ENCODE assay signal across 8 cellular contexts in the genomic region with DNA sequence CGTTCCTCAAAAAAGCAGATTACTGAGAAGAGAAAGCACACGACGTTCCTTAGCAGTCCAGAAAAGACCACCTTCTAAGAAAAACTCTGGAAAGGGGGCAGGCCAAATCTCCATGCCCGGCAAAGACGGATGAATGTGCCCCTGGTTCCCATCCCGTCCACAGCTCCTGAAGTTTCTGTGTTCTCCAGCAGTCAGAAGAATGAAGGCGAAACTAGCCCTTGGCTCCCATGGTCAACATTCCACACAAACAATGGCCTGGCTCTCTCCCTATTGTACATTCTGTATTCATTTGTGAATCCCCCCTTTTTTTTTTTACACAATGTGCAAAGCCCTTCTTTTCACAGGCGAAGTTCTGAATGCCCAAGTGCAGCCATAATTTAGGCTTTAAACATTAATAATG. TPM values are rescaled to one million over a fixed set of nuclear protein-coding genes. Genes with fewer than 3 reads are reported as not detected.
DNase-seq lines count a peak whose midpoint lies in the region; ATAC-seq and TF ChIP-seq lines count a peak whose summit lies in the region.

No MANE protein-coding gene starts in this region.

- H3K4me1 ChIP-seq in GM23248 (ENCODE audit: insufficient read depth) (peaks cover 51% of the 10 kb centered on the region), breast epithelium (peaks cover 5 to 34% of the 10 kb centered on the region in 2 donors), gastrocnemius medialis (peaks cover 70 to 80% of the 10 kb centered on the region in 2 donors)

- 70 to 74% methylated on average over 8 of the region's 8 CpGs for WGBS in GM23248 (ENCODE audit: low coverage in 1 of 2, low lambda C conversion rate in 2 of 2, missing lambda C conversion rate in 2 of 2), 2 experiments

- ATAC-seq in gastrocnemius medialis (no peak), HG02588 (IDR thresholded peaks at IDR 0.05; ENCODE audit: unreplicated experiment) (no peak)

- in situ Hi-C loops in GM23248 (cut with MboI) (no loop called here), gastrocnemius medialis (cut with MboI; ENCODE audit: low sequenced_read_pairs in 4 of 4) (loop anchor here in 3 of 4 donors (10.0 to 25.0 kb wide), 5 partner anchors 70 to 243 kb away; no protein-coding TSS in a partner anchor)

- peaks cover 21% of the 10 kb centered on the region for H3F3A ChIP-seq in GM23248 (ENCODE audit: insufficient read depth)

- no peak overlapping the region for H3K27ac ChIP-seq in GM23248
- H3K27ac ChIP-seq in breast epithelium = peak overlapping the region; percentile 87 to 99
- peak overlapping the region; percentile 88 to 99 (median 97) for H3K27ac ChIP-seq in gastrocnemius medialis

- TF ChIP-seq CTCF in breast epithelium (IDR thresholded peaks at IDR 0.05) = no peak
- no peak for TF ChIP-seq CTCF in gastrocnemius medialis (IDR thresholded peaks at IDR 0.05 in 4 of 5, conservative IDR thresholded peaks at IDR 0.05 in 1 of 5)

- H3K4me2 ChIP-seq in GM23248 (ENCODE audit: unreplicated experiment) = no peak overlapping the region

- H2AFZ ChIP-seq in GM23248 = no peak overlapping the region

- TF ChIP-seq POLR2A in breast epithelium (IDR thresholded peaks at IDR 0.05) (no peak), gastrocnemius medialis (IDR thresholded peaks at IDR 0.05) (no peak)

- intact Hi-C loops in breast epithelium (cut with DNase I; ENCODE audit: low total_unique reads) = loop anchor here (5.0 kb wide), 1 partner anchor 93 kb away; no protein-coding TSS in a partner anchor
- intact Hi-C loops in gastrocnemius medialis (cut with DNase I; ENCODE audit: low total_unique reads) = loop anchor here (10.0 kb wide), 2 partner anchors 420 to 630 kb away; no protein-coding TSS in a partner anchor

- H4K20me1 ChIP-seq in GM23248 (ENCODE audit: insufficient read depth) = 0 out of 2 replicates have a peak, but pooled peaks cover 8% of the 10 kb centered on the region

- H3K9me3 ChIP-seq in GM23248 (ENCODE audit: low read depth) = no peaks in the 10 kb centered on the region
- no peaks in the 10 kb centered on the region for H3K9me3 ChIP-seq in breast epithelium
- no peaks in the 10 kb centered on the region for H3K9me3 ChIP-seq in gastrocnemius medialis

- DNase-seq in GM23248 (no peak), breast epithelium (ENCODE audit: low spot score in 2 of 2) (peak in 1 of 2 donors; percentile 55), iris pigment epithelial cell (ENCODE audit: low read depth) (peak; percentile 26), gastrocnemius medialis (no peak), DMS79 (lab: John Stamatoyannopoulos, UW) (no peak)
- no peak for DNase-seq in activated CD4-positive, alpha-beta T cell treated with anti-CD3 and anti-CD28 coated beads for 4 hours
- DNase-seq in stimulated activated CD4-positive, alpha-beta T cell treated with anti-CD3 and anti-CD28 coated beads, Interleukin-2, amount 100 ng/mL, for 24 hours = no peak

- H3K9me2 ChIP-seq in GM23248 (ENCODE audit: insufficient read depth) = no peaks in the 10 kb centered on the region

- H3K27me3 ChIP-seq in GM23248 (replicated peaks; ENCODE audit: insufficient read depth) (no peaks in the 10 kb centered on the region), breast epithelium (no peaks in the 10 kb centered on the region), gastrocnemius medialis (no peaks in the 10 kb centered on the region)

- H3K4me3 ChIP-seq in GM23248 (no peak overlapping the region), breast epithelium (peak overlapping the region in 2 of 3 donors; percentile 24 to 50), gastrocnemius medialis (peak overlapping the region in 2 of 4 donors; percentile 21 to 24)

- 0 out of 2 replicates have a peak overlapping the region, but pooled peaks have one; percentile 35 for H3K9ac ChIP-seq in GM23248

- peaks cover 86% of the 10 kb centered on the region for H3K79me2 ChIP-seq in GM23248 (ENCODE audit: insufficient read depth)

- no peaks in the 10 kb centered on the region; the same call in 1 of the 2 replicates for H3K36me3 ChIP-seq in GM23248 (ENCODE audit: low read depth)
- H3K36me3 ChIP-seq in breast epithelium = no peaks in the 10 kb centered on the region
- H3K36me3 ChIP-seq in gastrocnemius medialis = peaks cover 0 to 5% of the 10 kb centered on the region in 2 donors

RNA-seq across cellular contexts. Expression of gene CTBP2, which starts 5.3 kb away (rescaled TPM):
- total RNA-seq in GM23248 (2014; rRNA removed; shearing (Covaris generic)) = 59.3 and 65.5 TPM in 2 replicates
- 52.0 and 54.5 TPM in 2 replicates for polyA plus RNA-seq in GM23248 (2016; fragmentation: Nextera tagmentation; extraction: Ambion mirVana)
- 10 to 100 TPM; 53.1 to 91.2 (median 65.9) TPM for total RNA-seq in breast epithelium
- total RNA-seq in gastrocnemius medialis = 10 to 100 TPM; 13.9 to 36.7 (median 21.1) TPM
